In the genomic region with DNA sequence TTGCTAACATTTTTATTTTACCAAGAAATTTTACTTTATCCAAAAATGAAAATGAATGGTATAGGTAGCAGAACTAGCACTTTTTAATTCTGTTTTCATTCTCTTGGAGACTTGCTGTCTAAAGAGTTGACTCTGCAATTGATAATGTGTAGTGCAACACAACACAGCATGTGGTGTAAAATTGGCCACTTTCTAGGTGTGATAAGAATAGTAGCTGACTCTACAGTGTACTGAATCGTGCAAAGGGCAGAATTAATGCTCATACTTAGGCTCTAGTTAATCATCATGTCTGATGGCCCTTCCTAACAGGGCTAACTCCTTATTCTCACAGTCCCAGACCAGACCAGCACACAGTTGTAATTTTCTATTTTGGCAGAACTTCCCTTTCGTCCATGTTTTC, we compare ENCODE assay signal across 15 cellular contexts.
DNase-seq lines count a peak whose midpoint lies in the region; ATAC-seq and TF ChIP-seq lines count a peak whose summit lies in the region.
"Had no signal": no experiment of that assay in that cellular context is flagged by ENCODE, and none has a peak within 500 bp of the region (broad histone marks: within the 10 kb centered on the region; RNA-seq: fewer than 3 reads in every experiment).

No MANE protein-coding gene starts in this region.

- H3K4me3 Mint-ChIP-seq in HFFc6: 0 out of 2 replicates have a peak overlapping the region, but pooled peaks have one; percentile 20
- H3K4me3 Mint-ChIP-seq in brain: no peak overlapping the region
- H3K4me3 Mint-ChIP-seq: CD4-positive, alpha-beta memory T cell had no signal

- H3K4me1 Mint-ChIP-seq in HFFc6 (ENCODE audit: low read depth) (peaks cover 64% of the 10 kb centered on the region), brain (peaks cover 55% of the 10 kb centered on the region)

- H3K4ac ChIP-seq in trophoblast cell (ENCODE audit: low read depth, low read length): no peak overlapping the region

- no peak for TF ChIP-seq CTCF in HFFc6 (IDR thresholded peaks at IDR 0.05)
- no peak for TF ChIP-seq CTCF in brain (conservative IDR thresholded peaks at IDR 0.05)

- H3K4me2 ChIP-seq in trophoblast cell (ENCODE audit: low read length): no peak overlapping the region

- no peak overlapping the region for H2BK5ac ChIP-seq in trophoblast cell (ENCODE audit: low read depth, low read length, poor library complexity)

- no peak overlapping the region for H3K4me3 ChIP-seq in trophoblast cell (ENCODE audit: low read depth, low read length)
- H3K4me3 ChIP-seq: HAP-1 had no signal

- no peaks in the 10 kb centered on the region for H3K79me1 ChIP-seq in trophoblast cell (ENCODE audit: low read length)

- H4K8ac ChIP-seq in trophoblast cell (ENCODE audit: low read depth, low read length): no peak overlapping the region

- DNase-seq in left ventricle myocardium superior: no peak
- no peak for DNase-seq in Right ventricle myocardium superior
- DNase-seq in HFFc6: no peak
- DNase-seq in trophoblast cell: no peak
- DNase-seq in activated CD4-positive, alpha-beta T cell treated with anti-CD3 and anti-CD28 coated beads for 48 hours: no peak
- no peak for DNase-seq in DMS79 (lab: John Stamatoyannopoulos, UW)
- no peak for DNase-seq in LoVo (ENCODE audit: low spot score)
- DNase-seq: BE2C; CD4-positive, alpha-beta memory T cell; DMS153; GF-D8 had no signal

- H3K27ac Mint-ChIP-seq in HFFc6 (peak overlapping the region; percentile 52), brain (peak overlapping the region in 3 of 5 experiments; percentile 23 to 75 (median 25))
- H3K27ac Mint-ChIP-seq: CD4-positive, alpha-beta memory T cell had no signal

- H3K36me3 ChIP-seq in trophoblast cell (ENCODE audit: control insufficient read depth in 1 of 2, insufficient read depth in 2 of 2, low read length in 2 of 2): peaks cover 0 to 3% of the 10 kb centered on the region in 2 experiments
- H3K36me3 ChIP-seq: BE2C, HAP-1 had no signal

- no peaks in the 10 kb centered on the region for H3K79me2 ChIP-seq in trophoblast cell (ENCODE audit: control insufficient read depth, insufficient read depth, low read length, poor library complexity)

- H3K9me3 ChIP-seq in trophoblast cell (ENCODE audit: insufficient read depth, low read depth, low read length): no peaks in the 10 kb centered on the region
- H3K9me3 ChIP-seq: BE2C, HAP-1 had no signal

- no peak overlapping the region for H3K14ac ChIP-seq in trophoblast cell (ENCODE audit: low read length)

- 100% methylated on average over 1 of the region's 2 CpGs for WGBS in trophoblast cell (ENCODE audit: extremely low coverage, insufficient coverage, insufficient read length)

- H3K36me3 Mint-ChIP-seq in HFFc6 (ENCODE audit: low read depth) (peaks cover 70% of the 10 kb centered on the region), brain (peaks cover 4% of the 10 kb centered on the region)

- H2BK12ac ChIP-seq in trophoblast cell (ENCODE audit: low read length): no peak overlapping the region

- H3K23ac ChIP-seq in trophoblast cell (ENCODE audit: low read length): peak overlapping the region; percentile 27

- H3K27me3 ChIP-seq in trophoblast cell (ENCODE audit: insufficient read depth, low read length): no peaks in the 10 kb centered on the region
- H3K27me3 ChIP-seq: BE2C had no signal

- no peak overlapping the region for H3K18ac ChIP-seq in trophoblast cell (ENCODE audit: low read length)

- no peak overlapping the region for H4K91ac ChIP-seq in trophoblast cell (ENCODE audit: low read depth, low read length)

- peaks cover 0 to 2% of the 10 kb centered on the region in 2 experiments for H3K4me1 ChIP-seq in trophoblast cell (ENCODE audit: control insufficient read depth in 1 of 2, insufficient read depth in 2 of 2, low read length in 2 of 2)

- H3K9me3 Mint-ChIP-seq in HFFc6 (peaks cover 5% of the 10 kb centered on the region; the same call in 1 of the 2 replicates), brain (no peaks in the 10 kb centered on the region)
- H3K9me3 Mint-ChIP-seq: CD4-positive, alpha-beta memory T cell had no signal

- H3K9ac ChIP-seq in trophoblast cell (ENCODE audit: low read length): no peak overlapping the region

- no peak overlapping the region for H4K12ac ChIP-seq in trophoblast cell (ENCODE audit: low read depth, low read length)

- H3K27me3 Mint-ChIP-seq in HFFc6 (ENCODE audit: insufficient read depth) (peaks cover 15% of the 10 kb centered on the region; the same call in 1 of the 2 replicates), brain (no peaks in the 10 kb centered on the region)
- H3K27me3 Mint-ChIP-seq: CD4-positive, alpha-beta memory T cell had no signal

- H2BK120ac ChIP-seq in trophoblast cell (ENCODE audit: insufficient read depth, low read length, poor library complexity): no peak overlapping the region

- no peak overlapping the region for H2AK5ac ChIP-seq in trophoblast cell (ENCODE audit: low read length)

- H2AFZ ChIP-seq in trophoblast cell (ENCODE audit: insufficient read depth, low read length, poor library complexity): no peak overlapping the region

- intact Hi-C loops in left ventricle myocardium superior (cut with micrococcal nuclease) (no loop called here), Right ventricle myocardium superior (cut with DNase I) (no loop called here)

- ATAC-seq in left ventricle myocardium superior (peak; percentile 19), Right ventricle myocardium superior (ENCODE audit: poor library complexity) (no peak)

- H3K27ac ChIP-seq in trophoblast cell (ENCODE audit: low read depth, low read length): no peak overlapping the region
- H3K27ac ChIP-seq: C4-2B, HL-60 had no signal
